20 cellular contexts compared by ENCODE assay signal in the genomic region with DNA sequence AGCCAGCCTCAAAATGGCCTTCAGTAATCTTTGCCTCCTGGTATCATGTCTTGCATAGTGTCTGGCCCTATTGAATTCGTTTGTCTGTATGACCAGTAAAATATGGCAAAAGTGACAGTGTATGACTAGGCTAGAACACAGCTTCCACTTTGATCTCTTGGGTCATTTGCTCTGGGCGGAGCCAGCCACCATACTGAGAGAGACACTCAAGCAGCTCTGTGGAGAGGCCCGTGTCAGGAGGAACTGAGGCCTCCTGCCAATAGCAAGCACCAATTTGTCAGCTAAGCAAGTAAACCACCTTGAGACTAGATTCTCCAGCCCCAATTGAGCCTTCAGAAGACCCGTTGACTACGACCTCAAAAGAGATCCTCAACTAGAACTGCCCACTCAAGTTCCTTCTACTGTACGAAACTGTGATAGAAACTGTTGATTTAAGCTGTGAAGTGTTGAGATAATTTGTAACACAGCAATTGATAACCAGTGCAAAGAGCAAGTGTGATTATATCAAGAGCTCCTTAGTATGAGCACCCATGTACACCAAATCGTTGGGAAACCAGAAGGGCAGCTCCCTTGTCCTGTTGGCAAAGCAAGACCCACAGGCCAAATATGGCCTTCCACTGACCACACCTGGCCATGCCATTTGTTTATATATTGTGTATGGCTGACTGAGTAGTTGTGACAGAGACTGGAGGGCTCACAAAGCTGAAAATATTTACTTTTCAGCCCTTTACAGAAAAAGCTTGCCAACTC. TPM values are rescaled to one million over a fixed set of nuclear protein-coding genes. Genes with fewer than 3 reads are reported as not detected.
A peak's percentile ranks its signal among the peaks of the same experiment; 100 is the strongest.
DNase-seq lines count a peak whose midpoint lies in the region; ATAC-seq, FAIRE-seq and TF ChIP-seq lines count a peak whose summit lies in the region.
"Had no signal": no experiment of that assay in that cellular context is flagged by ENCODE, and none has a peak within 500 bp of the region (broad histone marks: within the 10 kb centered on the region; RNA-seq: fewer than 3 reads in every experiment).

No MANE protein-coding gene starts in this region.

- DNase-seq in DMS53 (lab: John Stamatoyannopoulos, UW) (peak; percentile 37), DMS53 treated with DMSO at 0.1 percent for 48 hours (lab: John Stamatoyannopoulos, UW; ENCODE audit: unreplicated experiment) (no peak), HepG2 (ENCODE audit: low spot score) (no peak), right lobe of liver (no peak), lower lobe of right lung (peak; percentile 48), ureter (ENCODE audit: low spot score) (no peak)
- DNase-seq: AML-193; Caco-2; CD4-positive, alpha-beta T cell had no signal

- H3K27ac ChIP-seq in HepG2 (ENCODE audit: extremely low read length, insufficient read depth, low read length) (no peak overlapping the region), right lobe of liver (no peak overlapping the region), lower lobe of right lung (no peak overlapping the region)
- H3K27ac ChIP-seq: 22Rv1, A549, C4-2B had no signal

- H3K79me2 ChIP-seq in HepG2 (ENCODE audit: insufficient read depth, low read length): no peaks in the 10 kb centered on the region

- no peak for TF ChIP-seq RAD21 in HepG2 (CRISPR knock-in tag; IDR thresholded peaks at IDR 0.05)

- WGBS in HepG2 (ENCODE audit: low lambda C conversion rate): 21% methylated on average over 7 of the region's 7 CpGs
- 86% methylated on average over 5 of the region's 7 CpGs for WGBS in right lobe of liver (ENCODE audit: insufficient coverage, low coverage, low lambda C conversion rate, missing lambda C conversion rate)

- H3K9ac ChIP-seq in HepG2 (ENCODE audit: insufficient read depth, low read depth, low read length): no peak overlapping the region

- TF ChIP-seq EP300 in HepG2 (IDR thresholded peaks at IDR 0.05; ENCODE audit: low read depth in 2 of 2, low read length in 2 of 2) (no peak), HepG2 (CRISPR knock-in tag; IDR thresholded peaks at IDR 0.05; ENCODE audit: borderline replicate concordance) (no peak)

- CTCF ChIA-PET in HepG2 (lab: Yijun Ruan, JAX; ENCODE audit: low intra/inter-chr PET ratio, low total read pairs): no interaction called here

- H4K20me1 ChIP-seq in HepG2 (ENCODE audit: insufficient read depth, low read length): no peaks in the 10 kb centered on the region

- ATAC-seq in HepG2 (peak; percentile 53; the same call in 2 of the 3 replicates), right lobe of liver (no peak), lower lobe of right lung (peak; percentile 65 to 76), HG03342 (IDR thresholded peaks at IDR 0.05; ENCODE audit: unreplicated experiment) (no peak), HG02759 (IDR thresholded peaks at IDR 0.05; ENCODE audit: unreplicated experiment) (no peak)
- ATAC-seq: A549 had no signal

- peaks cover 0 to 6% of the 10 kb centered on the region in 2 experiments; a peak in 1 of 5 replicates for H3K27me3 ChIP-seq in HepG2 (ENCODE audit: control insufficient read depth in 1 of 2, insufficient read depth in 2 of 2, low read length in 2 of 2)
- no peaks in the 10 kb centered on the region for H3K27me3 ChIP-seq in right lobe of liver
- no peaks in the 10 kb centered on the region for H3K27me3 ChIP-seq in lower lobe of right lung (ENCODE audit: low read depth)

- no peak for FAIRE-seq in HepG2 (lab: Jason Lieb, UNC)
- FAIRE-seq: A549, D721Med, G401.6, GM12891, GM19239, HTR-8/SVneo had no signal

- TF ChIP-seq CTCF in HepG2 (CRISPR knock-in tag; IDR thresholded peaks at IDR 0.05) (no peak), right lobe of liver (IDR thresholded peaks at IDR 0.05) (no peak), lower lobe of right lung (IDR thresholded peaks at IDR 0.05) (no peak)

- H3K9me3 ChIP-seq in HepG2 (ENCODE audit: low read length) (no peaks in the 10 kb centered on the region), right lobe of liver (no peaks in the 10 kb centered on the region), lower lobe of right lung (no peaks in the 10 kb centered on the region)
- H3K9me3 ChIP-seq: A549, Caco-2, HAP-1 had no signal

- H3K36me3 ChIP-seq in HepG2 (replicated peaks in 1 of 2; ENCODE audit: control insufficient read depth in 1 of 2, insufficient read depth in 2 of 2, low read length in 2 of 2) (no peaks in the 10 kb centered on the region), right lobe of liver (no peaks in the 10 kb centered on the region), lower lobe of right lung (no peaks in the 10 kb centered on the region)
- H3K36me3 ChIP-seq: HAP-1 had no signal

- POLR2A ChIA-PET in HepG2 (lab: Yijun Ruan, JAX): interaction anchor here (1.2 kb wide), 1 partner anchor 54 kb away, joined by 4 read pairs; no protein-coding TSS in a partner anchor

- TF ChIP-seq POLR2A in HepG2 (IDR thresholded peaks at IDR 0.05; ENCODE audit: insufficient read depth in 1 of 2, low read depth in 2 of 2, low read length in 2 of 2) (no peak), right lobe of liver (IDR thresholded peaks at IDR 0.05) (no peak)

- intact Hi-C loops in HepG2 (cut with micrococcal nuclease; ENCODE audit: unreplicated experiment): no loop called here
- intact Hi-C loops in right lobe of liver (cut with DNase I): loop anchor here in 1 of 2 donors (10.0 kb wide), 2 partner anchors 138 to 258 kb away; no protein-coding TSS in a partner anchor
- intact Hi-C loops in lower lobe of right lung (cut with DNase I): no loop called here

- H3K4me2 ChIP-seq in HepG2 (ENCODE audit: low read depth, low read length): no peak overlapping the region
- H3K4me2 ChIP-seq: A549 had no signal

- no peak overlapping the region for H2AFZ ChIP-seq in HepG2 (ENCODE audit: low read length)

- H3K4me3 ChIP-seq in HepG2 (replicated peaks in 1 of 3; ENCODE audit: insufficient read depth in 1 of 3, low read depth in 2 of 3, low read length in 3 of 3) (no peak overlapping the region), right lobe of liver (no peak overlapping the region), lower lobe of right lung (no peak overlapping the region)
- H3K4me3 ChIP-seq: A549, HAP-1 had no signal

- in situ Hi-C loops in HepG2 (cut with HindIII; ENCODE audit: extremely low pct_ligation_motif_present, low pct_unique_long_range_greater_than_20kb): no loop called here

- H3K4me1 ChIP-seq in HepG2 (ENCODE audit: insufficient read depth, low read length): peaks cover 7% of the 10 kb centered on the region; the same call in 1 of the 2 replicates
- peaks cover 0 to 9% (median 0%) of the 10 kb centered on the region in 4 donors for H3K4me1 ChIP-seq in right lobe of liver
- H3K4me1 ChIP-seq in lower lobe of right lung: no peaks in the 10 kb centered on the region
- H3K4me1 ChIP-seq: A549, Caco-2, HAP-1 had no signal

- BruUV-seq in HepG2 (replicated peaks; lab: Mats Ljungman, UMichigan): no TSS peak

TF ChIP-seq in HepG2, 621 proteins besides CTCF, POLR2A, EP300 and RAD21 (continues in another document):
- TF ChIP-seq ZBTB10 (CRISPR knock-in tag; IDR thresholded peaks at IDR 0.05; ENCODE audit: borderline replicate concordance): no peak
- TF ChIP-seq FLYWCH1 (CRISPR knock-in tag; IDR thresholded peaks at IDR 0.05): no peak

RNA-seq across cellular contexts. Expression of gene SERBP1, which starts 52.7 kb away (rescaled TPM):
- 281 and 464 TPM in 2 replicates for total RNA-seq in HepG2 (2016; rRNA removed; fragmentation: Illumina TruSeq; extraction: Trizol)
- 42.0 and 47.1 TPM in 2 replicates for total RNA-seq in HepG2 (2016; cell fraction: cytosol; rRNA removed; fragmentation: Illumina TruSeq; extraction: Trizol; ENCODE audit: low read depth)
- total RNA-seq in HepG2 (2016; cell fraction: insoluble cytoplasmic fraction; rRNA removed; fragmentation: Illumina TruSeq; extraction: Trizol): 285 and 448 TPM in 2 replicates
- total RNA-seq in HepG2 (2016; cell fraction: membrane; rRNA removed; fragmentation: Illumina TruSeq; extraction: Trizol): 101 and 110 TPM in 2 replicates
- 159 and 166 TPM in 2 replicates for total RNA-seq in HepG2 (2016; cell fraction: nucleus; rRNA removed; fragmentation: Illumina TruSeq; extraction: Trizol)
- polyA plus RNA-seq in HepG2 (2011; rRNA removed): 129 and 175 TPM in 2 replicates
- polyA plus RNA-seq in HepG2 (2011; cell fraction: cytosol; rRNA removed): 135 and 152 TPM in 2 replicates
- polyA plus RNA-seq in HepG2 (2011; cell fraction: nucleus; rRNA removed): 36.3 and 45.4 TPM in 2 replicates
- polyA plus RNA-seq in HepG2 (2012): 205 and 282 TPM in 2 replicates
- 49.9 and 50.6 TPM in 2 replicates for polyA plus RNA-seq in HepG2 (2016; cell fraction: cytosol; fragmentation: Illumina TruSeq; extraction: Trizol; ENCODE audit: low read depth)
- 619 and 673 TPM in 2 replicates for polyA plus RNA-seq in HepG2 (2016; cell fraction: insoluble cytoplasmic fraction; fragmentation: Illumina TruSeq; extraction: Trizol; ENCODE audit: low read depth)
- polyA plus RNA-seq in HepG2 (2016; cell fraction: membrane; fragmentation: Illumina TruSeq; extraction: Trizol; ENCODE audit: low read depth): 96.8 and 107 TPM in 2 replicates
- 230 and 231 TPM in 2 replicates for polyA plus RNA-seq in HepG2 (2016; cell fraction: nucleus; fragmentation: Illumina TruSeq; extraction: Trizol; ENCODE audit: insufficient read depth, low read depth)
- polyA minus RNA-seq in HepG2 (2011; rRNA and poly(A)+ RNA removed; ENCODE audit: low replicate concordance): 87.0 and 114 TPM in 2 replicates
- polyA minus RNA-seq in HepG2 (2011; cell fraction: cytosol; rRNA and poly(A)+ RNA removed): 138 and 157 TPM in 2 replicates
- 137 and 140 TPM in 2 replicates for polyA minus RNA-seq in HepG2 (2011; cell fraction: nucleus; rRNA and poly(A)+ RNA removed)
- 100 to 1,000 TPM in 3 of 6 experiments, 10 to 100 TPM in 3; 65.6 to 156 (median 96.6) TPM for total RNA-seq in right lobe of liver
- 135 TPM for total RNA-seq in lower lobe of right lung
- 174 TPM for total RNA-seq in ureter

Comparison
In these comparisons a context has a peak if more than half of its experiments do, and no peak if none do; other contexts are left out.
1. DNase-seq: peak in DMS53 (single experiment) and lower lobe of right lung (single experiment); none in DMS53 treated with DMSO at 0.1 percent for 48 hours (single experiment), HepG2 (single experiment), right lobe of liver (0 of 3) and ureter (single experiment).
2. ATAC-seq: peak in HepG2 (single experiment) and lower lobe of right lung (2 of 2); none in right lobe of liver (0 of 4), HG03342 (single experiment) and HG02759 (single experiment).